Comparison of ENCODE assay signal across 13 cellular contexts in the genomic region with DNA sequence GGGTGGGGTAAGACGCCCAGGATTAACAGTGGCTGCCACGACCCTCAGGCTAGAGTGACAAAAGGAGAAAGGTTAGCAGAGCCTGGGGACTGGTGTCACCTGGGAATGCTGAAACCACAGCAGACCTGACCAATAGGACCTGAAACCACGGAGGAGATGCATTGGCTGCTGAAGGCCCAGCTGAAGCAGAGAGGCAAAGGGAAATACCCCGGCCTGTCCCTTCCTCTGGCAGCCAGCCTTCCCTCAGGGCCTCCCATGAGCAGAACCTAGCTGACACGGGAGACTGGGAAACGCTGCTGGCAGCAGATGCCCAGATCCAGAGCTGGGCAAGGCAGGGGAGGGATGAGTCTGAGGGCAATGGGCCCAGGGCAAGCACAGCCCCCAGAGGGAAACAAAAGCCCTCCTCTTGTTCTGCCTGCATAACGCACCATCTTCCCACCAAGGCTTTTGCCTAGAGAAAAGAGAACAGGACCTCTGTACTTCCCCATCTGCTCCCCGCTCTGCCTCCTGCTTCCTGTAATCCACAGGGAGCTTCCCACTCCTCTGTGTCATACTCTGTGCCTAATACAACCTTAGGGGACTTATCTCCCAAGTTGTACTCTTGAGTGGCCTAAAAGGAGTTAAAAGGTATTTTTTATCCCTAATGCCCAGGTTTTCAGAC.
DNase-seq lines count a peak whose midpoint lies in the region; ATAC-seq, FAIRE-seq and TF ChIP-seq lines count a peak whose summit lies in the region.
"Had no signal": no experiment of that assay in that cellular context is flagged by ENCODE, and none has a peak within 500 bp of the region (broad histone marks: within the 10 kb centered on the region; RNA-seq: fewer than 3 reads in every experiment).

No MANE protein-coding gene starts in this region.

- H3T11ph ChIP-seq in H9 (ENCODE audit: low read length), result no peak overlapping the region

- H3K27ac Mint-ChIP-seq in activated B cell treated with CpG ODN at 0.5 μM for 24 hours (no peak overlapping the region), H9 (no peak overlapping the region)
- H3K27ac Mint-ChIP-seq: activated naive CD4-positive, alpha-beta T cell treated with anti-CD3 and anti-CD28 coated beads, Interleukin-2, amount 50 U/mL, for 72 hours had no signal

- no peak overlapping the region for H4K5ac ChIP-seq in H9 (ENCODE audit: insufficient read length, low read depth, low read length)

- H4K8ac ChIP-seq in H9 (replicated peaks; ENCODE audit: insufficient read length, low read depth, low read length), result no peak overlapping the region

- TF ChIP-seq POLR2A in H54 (IDR thresholded peaks at IDR 0.05; ENCODE audit: low read depth, low read length), result no peak

- no peak overlapping the region for H2BK5ac ChIP-seq in H9 (ENCODE audit: insufficient read length, low read length)

- H3K79me1 ChIP-seq in H9 (ENCODE audit: insufficient read depth, low read depth, low read length, poor library complexity, severe bottlenecking), result no peaks in the 10 kb centered on the region

- H3K4me2 ChIP-seq in H9 (ENCODE audit: insufficient read depth, insufficient read length, low read length), result no peak overlapping the region

- no peak overlapping the region for H2AK5ac ChIP-seq in H9 (ENCODE audit: insufficient read length, low read length)

- no peak overlapping the region for H2BK15ac ChIP-seq in H9 (ENCODE audit: low read depth, low read length)

- TF ChIP-seq CTCF in activated B cell treated with CpG ODN at 0.5 μM for 24 hours (IDR thresholded peaks at IDR 0.05) (no peak), H9 (conservative IDR thresholded peaks at IDR 0.05) (no peak)

- no peaks in the 10 kb centered on the region for H3K27me3 ChIP-seq in H9 (ENCODE audit: insufficient read depth, low read length)
- H3K27me3 ChIP-seq: pancreas had no signal

- no peak overlapping the region for H3K27ac ChIP-seq in H9 (ENCODE audit: insufficient read length, low read depth, low read length)
- H3K27ac ChIP-seq: esophagus squamous epithelium, pancreas had no signal

- POLR2A ChIA-PET in activated B cell treated with CpG ODN at 0.5 μM for 24 hours (lab: Charles Lee), result interaction anchor here (0.6 to 1.0 kb wide), 4 partner anchors 13 to 355 kb away, joined by 3 to 6 read pairs (median 4); no protein-coding TSS in a partner anchor

- H3K36me3 Mint-ChIP-seq in activated B cell treated with CpG ODN at 0.5 μM for 24 hours (ENCODE audit: low read depth) (no peaks in the 10 kb centered on the region), H9 (ENCODE audit: insufficient read depth in 1 of 3, low read depth in 3 of 3) (no peaks in the 10 kb centered on the region; a peak in 1 of 7 replicates)
- H3K36me3 Mint-ChIP-seq: activated naive CD4-positive, alpha-beta T cell treated with anti-CD3 and anti-CD28 coated beads, Interleukin-2, amount 50 U/mL, for 72 hours; CD14-positive monocyte had no signal

- no peak overlapping the region for H2BK12ac ChIP-seq in H9 (ENCODE audit: insufficient read length, low read depth, low read length)

- H3K9ac ChIP-seq in H9 (ENCODE audit: extremely low read depth, insufficient read length, low read length), result no peak overlapping the region

- no CpG with 5 or more reads among the region's 8 CpGs for WGBS in H9 (ENCODE audit: extremely low coverage, insufficient read length, low lambda C conversion rate)

- H3K14ac ChIP-seq in H9 (ENCODE audit: insufficient read depth, low read length), result no peak overlapping the region

- no peak overlapping the region for H3K4ac ChIP-seq in H9 (ENCODE audit: low read depth, low read length)

- H3K9me3 Mint-ChIP-seq in activated B cell treated with CpG ODN at 0.5 μM for 24 hours, result no peaks in the 10 kb centered on the region
- no peaks in the 10 kb centered on the region for H3K9me3 Mint-ChIP-seq in H9
- H3K9me3 Mint-ChIP-seq: activated naive CD4-positive, alpha-beta T cell treated with anti-CD3 and anti-CD28 coated beads, Interleukin-2, amount 50 U/mL, for 72 hours; CD14-positive monocyte had no signal

- H3K23me2 ChIP-seq in H9 (ENCODE audit: insufficient read length, low read depth, low read length, poor library complexity, severe bottlenecking), result no peaks in the 10 kb centered on the region

- H3K4me1 Mint-ChIP-seq in activated B cell treated with CpG ODN at 0.5 μM for 24 hours, result peaks cover 21% of the 10 kb centered on the region
- 0 out of 4 replicates have a peak, but pooled peaks cover 0 to 3% of the 10 kb centered on the region in 2 experiments for H3K4me1 Mint-ChIP-seq in H9

- no peak overlapping the region for H2BK120ac ChIP-seq in H9 (ENCODE audit: low read depth, low read length, poor library complexity, severe bottlenecking)

- no peak overlapping the region for H3K56ac ChIP-seq in H9 (ENCODE audit: insufficient read length, low read depth, low read length)

- intact Hi-C loops in activated B cell treated with CpG ODN at 0.5 μM for 24 hours (cut with micrococcal nuclease) (loop anchor here (1.0 kb wide), 1 partner anchor 13 kb away; no protein-coding TSS in a partner anchor), left colon (cut with DNase I, micrococcal nuclease) (no loop called here)

- no peak overlapping the region for H2BK20ac ChIP-seq in H9 (ENCODE audit: low read depth, low read length, poor library complexity, severe bottlenecking)

- FAIRE-seq in H54 (lab: Jason Lieb, UNC), result no peak
- FAIRE-seq: pancreas had no signal

- no peaks in the 10 kb centered on the region for H3K4me1 ChIP-seq in H9 (ENCODE audit: insufficient read depth, low read length)
- H3K4me1 ChIP-seq: esophagus squamous epithelium, pancreas had no signal

- no peak overlapping the region for H3K23ac ChIP-seq in H9 (ENCODE audit: insufficient read length, low read depth, low read length)

- H2AFZ ChIP-seq in H9 (ENCODE audit: low read length), result no peak overlapping the region

- peak; percentile 46 for ATAC-seq in GM18511 (IDR thresholded peaks at IDR 0.05; ENCODE audit: unreplicated experiment)
- peak; percentile 37 for ATAC-seq in GM21360 (IDR thresholded peaks at IDR 0.05; ENCODE audit: unreplicated experiment)
- peak; percentile 35 for ATAC-seq in HG03045 (IDR thresholded peaks at IDR 0.05; ENCODE audit: unreplicated experiment)
- ATAC-seq in activated B cell treated with CpG ODN at 0.5 μM for 24 hours (ENCODE audit: low read depth), result peak; percentile 62
- no peak for ATAC-seq in left colon
- ATAC-seq: activated naive CD4-positive, alpha-beta T cell treated with anti-CD3 and anti-CD28 coated beads, Interleukin-2, amount 50 U/mL, for 72 hours; pancreas had no signal

- DNase-seq in activated B cell treated with CpG ODN at 0.5 μM for 24 hours (no peak), SK-N-DZ (ENCODE audit: low spot score) (no peak), H9 (no peak), left colon (no peak), H54 (ENCODE audit: insufficient read length, low spot score) (no peak)
- DNase-seq: esophagus squamous epithelium, NCI-H345, pancreas had no signal

- no peak overlapping the region for H3K18ac ChIP-seq in H9 (ENCODE audit: insufficient read length, low read depth, low read length)

- CTCF ChIA-PET in activated B cell treated with CpG ODN at 0.5 μM for 24 hours (lab: Charles Lee), result interaction anchor here (0.9 to 1.8 kb wide), 2 partner anchors 51 to 292 kb away, joined by 3 to 5 read pairs; no protein-coding TSS in a partner anchor

- H3K4me3 Mint-ChIP-seq in activated B cell treated with CpG ODN at 0.5 μM for 24 hours, result peak overlapping the region; percentile 52
- H3K4me3 Mint-ChIP-seq in H9, result no peak overlapping the region; a peak in 1 of 5 replicates
- H3K4me3 Mint-ChIP-seq: CD14-positive monocyte had no signal

- no peak overlapping the region for H4K91ac ChIP-seq in H9 (ENCODE audit: insufficient read length, low read depth, low read length)

- H3K79me2 ChIP-seq in H9 (ENCODE audit: insufficient read depth, low read length), result no peaks in the 10 kb centered on the region

- H3K27me3 Mint-ChIP-seq in activated B cell treated with CpG ODN at 0.5 μM for 24 hours, result no peaks in the 10 kb centered on the region
- peaks cover 4% of the 10 kb centered on the region for H3K27me3 Mint-ChIP-seq in H9 (ENCODE audit: low read depth)

- H4K20me1 ChIP-seq in H9 (ENCODE audit: control insufficient read depth, insufficient read depth, insufficient read length), result no peaks in the 10 kb centered on the region

- H3K9me3 ChIP-seq in H9 (ENCODE audit: control insufficient read depth, low read depth, low read length), result no peaks in the 10 kb centered on the region
- H3K9me3 ChIP-seq: esophagus squamous epithelium, pancreas had no signal
